In genomic region chr9:133760713-133761290, GRCh38 we compare ENCODE assay signal across 2 cellular contexts.
TF ChIP-seq lines count a peak whose summit lies in the region.

No MANE protein-coding gene starts in this region.

TF ChIP-seq in HepG2, 621 proteins besides CTCF, POLR2A, EP300 and RAD21:
- no peak for TF ChIP-seq HMGA1 (CRISPR knock-in tag; conservative IDR thresholded peaks at IDR 0.05)
- TF ChIP-seq KMT2A (CRISPR knock-in tag; IDR thresholded peaks at IDR 0.05), result no peak
- peak; percentile 36; the same call in 1 of the 2 replicates for TF ChIP-seq ZNF263 (CRISPR knock-in tag; IDR thresholded peaks at IDR 0.05)
- no peak for TF ChIP-seq ZBTB8A (CRISPR knock-in tag; IDR thresholded peaks at IDR 0.05; ENCODE audit: borderline replicate concordance, low read depth)
TF ChIP-seq in HepG2: peak in this region for 1.

TF ChIP-seq in SK-N-SH, 30 proteins besides CTCF, POLR2A, EP300 and RAD21:
- no peak for TF ChIP-seq USF1 (IDR thresholded peaks at IDR 0.05; ENCODE audit: borderline replicate concordance, low read depth)
- no peak for TF ChIP-seq TCF12 (IDR thresholded peaks at IDR 0.05)
- TF ChIP-seq RFX5 (IDR thresholded peaks at IDR 0.05; ENCODE audit: low read length), result no peak
- no peak for TF ChIP-seq RCOR1 (IDR thresholded peaks at IDR 0.05; ENCODE audit: low read length)
- TF ChIP-seq IRF3 (IDR thresholded peaks at IDR 0.05; ENCODE audit: low read depth, low read length), result no peak
- no peak for TF ChIP-seq FOSL2 (IDR thresholded peaks at IDR 0.05; ENCODE audit: borderline replicate concordance, low read depth)
- no peak for TF ChIP-seq CHD2 (IDR thresholded peaks at IDR 0.05; ENCODE audit: low read length, partially characterized antibody)
- TF ChIP-seq NRF1 (IDR thresholded peaks at IDR 0.05; ENCODE audit: low read depth, low read length), result no peak
- no peak for TF ChIP-seq FOXJ3 (CRISPR knock-in tag; IDR thresholded peaks at IDR 0.05)
- no peak for TF ChIP-seq NFIC (IDR thresholded peaks at IDR 0.05; ENCODE audit: borderline replicate concordance)
- no peak for TF ChIP-seq FOXM1 (IDR thresholded peaks at IDR 0.05; ENCODE audit: low read depth)
- TF ChIP-seq MEF2A (IDR thresholded peaks at IDR 0.05; ENCODE audit: borderline replicate concordance, low read depth), result no peak
- TF ChIP-seq REST (IDR thresholded peaks at IDR 0.05; ENCODE audit: low read depth, low read length), result no peak
- no peak for TF ChIP-seq USF2 (IDR thresholded peaks at IDR 0.05; ENCODE audit: borderline replicate concordance, low read depth, low read length)
